In the genomic region with DNA sequence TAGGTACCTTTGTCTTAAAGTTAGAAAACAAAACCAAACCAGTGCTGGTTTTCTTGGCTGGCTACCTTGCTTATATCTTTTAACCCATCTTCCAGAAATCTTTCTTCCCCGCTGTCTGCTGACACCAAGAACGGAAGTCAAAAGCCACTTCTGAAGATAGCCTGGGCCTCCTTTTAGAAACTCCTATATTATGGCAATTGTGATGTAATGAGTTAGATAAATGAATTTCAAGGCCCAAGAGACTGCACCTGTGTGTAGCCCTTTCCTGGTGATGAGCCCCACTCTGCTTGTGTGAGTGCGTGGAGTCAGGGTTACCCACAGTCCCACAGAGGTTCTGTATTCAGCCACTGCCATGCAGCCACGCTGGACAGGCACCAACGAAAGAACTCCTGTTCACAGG, we compare ENCODE assay signal across 18 cellular contexts.
"Had no signal": no experiment of that assay in that cellular context is flagged by ENCODE, and none has a peak within 500 bp of the region (broad histone marks: within the 10 kb centered on the region; RNA-seq: fewer than 3 reads in every experiment).

No MANE protein-coding gene starts in this region.

- H3K36me3 ChIP-seq: neural progenitor cell had no signal

- H3K4me1 ChIP-seq: esophagus muscularis mucosa, gastroesophageal sphincter, left ventricle myocardium inferior, neural progenitor cell, psoas muscle, stomach had no signal

- H3K27ac Mint-ChIP-seq: activated T-helper 1 cell treated with anti-CD3 and anti-CD28 coated beads, Interleukin-12 subunit alpha, Interleukin-12 subunit beta, Interleukin-2, Interleukin-4 antibody, amounts not matched to agents 30 ng/mL and 10 ng/mL and 1 ng/mL, durations not matched to agents 14 hours and 24 hours and 36 hours; dendritic cell treated with granulocyte-macrophage colony-stimulating factor and Interleukin-4, amounts not matched to agents 40 ng/mL and 50 ng/mL, for 4 days; immature natural killer cell; naive B cell; neural progenitor cell; type B pancreatic cell had no signal

- H3K9me3 Mint-ChIP-seq: activated T-helper 1 cell treated with anti-CD3 and anti-CD28 coated beads, Interleukin-12 subunit alpha, Interleukin-12 subunit beta, Interleukin-2, Interleukin-4 antibody, amounts not matched to agents 30 ng/mL and 10 ng/mL and 1 ng/mL, durations not matched to agents 14 hours and 24 hours and 36 hours; dendritic cell treated with granulocyte-macrophage colony-stimulating factor and Interleukin-4, amounts not matched to agents 40 ng/mL and 50 ng/mL, for 4 days; immature natural killer cell; naive B cell; neural progenitor cell; type B pancreatic cell had no signal

- H3K27me3 Mint-ChIP-seq: dendritic cell treated with granulocyte-macrophage colony-stimulating factor and Interleukin-4, amounts not matched to agents 40 ng/mL and 50 ng/mL, for 4 days; naive B cell; type B pancreatic cell had no signal

- ATAC-seq: gastroesophageal sphincter, psoas muscle, right cardiac atrium had no signal

- H3K36me3 Mint-ChIP-seq: immature natural killer cell, naive B cell had no signal

- H3K9me3 ChIP-seq: esophagus muscularis mucosa, gastroesophageal sphincter, left ventricle myocardium inferior, psoas muscle, stomach had no signal

- H3K27me3 ChIP-seq: esophagus muscularis mucosa, gastroesophageal sphincter, neural progenitor cell, stomach had no signal

- H3K4me3 ChIP-seq: esophagus muscularis mucosa, gastroesophageal sphincter, left ventricle myocardium inferior, neural progenitor cell, psoas muscle, stomach had no signal

- H3K4me1 Mint-ChIP-seq: immature natural killer cell, naive B cell had no signal

- H3K4me3 Mint-ChIP-seq: activated T-helper 1 cell treated with anti-CD3 and anti-CD28 coated beads, Interleukin-12 subunit alpha, Interleukin-12 subunit beta, Interleukin-2, Interleukin-4 antibody, amounts not matched to agents 30 ng/mL and 10 ng/mL and 1 ng/mL, durations not matched to agents 14 hours and 24 hours and 36 hours; dendritic cell treated with granulocyte-macrophage colony-stimulating factor and Interleukin-4, amounts not matched to agents 40 ng/mL and 50 ng/mL, for 4 days; immature natural killer cell; neural progenitor cell; type B pancreatic cell had no signal

- H3K27ac ChIP-seq: esophagus muscularis mucosa, gastroesophageal sphincter, left ventricle myocardium inferior, neural progenitor cell, psoas muscle, stomach, WERI-Rb-1 had no signal

- DNase-seq: activated CD4-positive, alpha-beta T cell treated with anti-CD3 and anti-CD28 coated beads for 48 hours; activated T-cell treated with anti-CD3 and anti-CD28 coated beads for 4 hours; effector CD8-positive, alpha-beta T cell; immature natural killer cell; kidney glomerular epithelial cell; left ventricle myocardium inferior; naive B cell; psoas muscle; right cardiac atrium; stimulated activated CD4-positive, alpha-beta T cell treated with anti-CD3 and anti-CD28 coated beads, Interleukin-2, amount 100 ng/mL, for 24 hours; stomach; WERI-Rb-1 had no signal
